ENCODE assay signal across 20 cellular contexts in genomic region chr9:69746859-69747560, GRCh38. TPM values are rescaled to one million over a fixed set of nuclear protein-coding genes. Genes with fewer than 3 reads are reported as not detected.
DNase-seq lines count a peak whose midpoint lies in the region; ATAC-seq and TF ChIP-seq lines count a peak whose summit lies in the region.
"Had no signal": no experiment of that assay in that cellular context is flagged by ENCODE, and none has a peak within 500 bp of the region (broad histone marks: within the 10 kb centered on the region; RNA-seq: fewer than 3 reads in every experiment).

No MANE protein-coding gene starts in this region.

- no peak overlapping the region for H3K4me2 ChIP-seq in hepatocyte
- H3K4me2 ChIP-seq in mammary epithelial cell (ENCODE audit: insufficient read depth, low read depth, low read length) = no peak overlapping the region

- intact Hi-C loops in left ventricle myocardium superior (cut with micrococcal nuclease) = no loop called here
- intact Hi-C loops in heart right ventricle (cut with DNase I) = loop anchor here in 2 of 10 donors (5.0 to 10.0 kb wide), 2 partner anchors 72 to 125 kb away; partner anchors contain the start of gene APBA1 (in 1 of the 2)
- intact Hi-C loops in upper lobe of right lung (cut with DNase I) = no loop called here
- intact Hi-C loops in testis (cut with DNase I; ENCODE audit: low total_unique reads) = no loop called here
- intact Hi-C loops in mammary epithelial cell (cut with micrococcal nuclease) = loop anchor here (10.0 kb wide), 1 partner anchor 128 kb away; no protein-coding TSS in a partner anchor

- H3K4me1 ChIP-seq in heart right ventricle (peaks cover 0 to 33% (median 20%) of the 10 kb centered on the region in 9 donors), hepatocyte (ENCODE audit: insufficient read depth) (peaks cover 28% of the 10 kb centered on the region), upper lobe of right lung (no peaks in the 10 kb centered on the region), testis (no peaks in the 10 kb centered on the region), mammary epithelial cell (ENCODE audit: insufficient read depth, low read length) (peaks cover 4% of the 10 kb centered on the region)

- H3K36me3 ChIP-seq in heart right ventricle (peaks cover 0 to 66% (median 8%) of the 10 kb centered on the region in 9 donors), hepatocyte (replicated peaks; ENCODE audit: insufficient read depth, low read depth) (no peaks in the 10 kb centered on the region), upper lobe of right lung (peaks cover 31% of the 10 kb centered on the region), testis (ENCODE audit: low read depth, missing control alignments) (no peaks in the 10 kb centered on the region), mammary epithelial cell (ENCODE audit: insufficient read depth, low read length) (peaks cover 3% of the 10 kb centered on the region)

- no peaks in the 10 kb centered on the region for H3K9me3 ChIP-seq in heart right ventricle
- H3K9me3 ChIP-seq in hepatocyte (ENCODE audit: low read depth) = no peaks in the 10 kb centered on the region
- no peaks in the 10 kb centered on the region for H3K9me3 ChIP-seq in upper lobe of right lung
- no peaks in the 10 kb centered on the region for H3K9me3 ChIP-seq in testis
- H3K9me3 ChIP-seq in mammary epithelial cell (replicated peaks; ENCODE audit: insufficient read depth, low read length) = no peaks in the 10 kb centered on the region
- H3K9me3 ChIP-seq: esophagus squamous epithelium, upper lobe of left lung had no signal

- WGBS in heart right ventricle, 2 donors = 51 to 62% methylated on average over 3 of the region's 3 CpGs
- 57% methylated on average over 3 of the region's 3 CpGs for WGBS in hepatocyte (ENCODE audit: low lambda C conversion rate, missing lambda C conversion rate)
- WGBS in testis, 2 donors = 64 to 76% methylated on average over 3 of the region's 3 CpGs
- 93% methylated on average over 3 of the region's 3 CpGs for WGBS in mammary epithelial cell (ENCODE audit: low coverage, missing lambda C conversion rate)

- H2AFZ ChIP-seq in hepatocyte = no peak overlapping the region
- no peak overlapping the region for H2AFZ ChIP-seq in mammary epithelial cell (ENCODE audit: low read depth, low read length)

- CTCF ChIA-PET in mammary epithelial cell (lab: Charles Lee; ENCODE audit: low non-redundant PET) = no interaction called here

- H3K27ac ChIP-seq in heart right ventricle (no peak overlapping the region), hepatocyte (peak overlapping the region; percentile 29), upper lobe of right lung (no peak overlapping the region), testis (no peak overlapping the region), mammary epithelial cell (ENCODE audit: insufficient read depth, low read depth, low read length) (no peak overlapping the region)
- H3K27ac ChIP-seq: esophagus squamous epithelium, SK-N-MC had no signal

- BruUV-seq in mammary epithelial cell (replicated peaks; lab: Mats Ljungman, UMichigan) = no TSS peak

- no peaks in the 10 kb centered on the region for H3K9me2 ChIP-seq in hepatocyte (replicated peaks; ENCODE audit: insufficient read depth)

- H3K27me3 ChIP-seq in heart right ventricle = no peaks in the 10 kb centered on the region
- no peaks in the 10 kb centered on the region for H3K27me3 ChIP-seq in hepatocyte
- no peaks in the 10 kb centered on the region for H3K27me3 ChIP-seq in upper lobe of right lung
- H3K27me3 ChIP-seq in testis = no peaks in the 10 kb centered on the region
- no peaks in the 10 kb centered on the region for H3K27me3 ChIP-seq in mammary epithelial cell (ENCODE audit: insufficient read depth, low read length)
- H3K27me3 ChIP-seq: esophagus squamous epithelium, upper lobe of left lung had no signal

- in situ Hi-C loops in mammary epithelial cell (cut with MboI; ENCODE audit: low sequenced_read_pairs in 2 of 2) = no loop called here

- no peak overlapping the region for H3K9ac ChIP-seq in mammary epithelial cell (ENCODE audit: insufficient read depth, low read length)

- peaks cover under 1% of the 10 kb centered on the region for H4K20me1 ChIP-seq in hepatocyte (ENCODE audit: insufficient read depth, poor library complexity, severe bottlenecking)
- H4K20me1 ChIP-seq in mammary epithelial cell (ENCODE audit: insufficient read depth, low read length) = no peaks in the 10 kb centered on the region

- DNase-seq in left ventricle myocardium superior (no peak), heart right ventricle (no peak), NCI-H69 (lab: John Stamatoyannopoulos, UW) (peak; percentile 18), hepatocyte (ENCODE audit: low spot score) (no peak), upper lobe of right lung (no peak), testis (no peak), mammary epithelial cell (no peak), NCI-H82 (lab: John Stamatoyannopoulos, UW) (no peak)
- DNase-seq: activated CD4-positive, alpha-beta T cell treated with anti-CD3 and anti-CD28 coated beads, Interleukin-2, amount 50 U/mL, for 48 hours; activated effector memory CD4-positive, alpha-beta T cell treated with Interleukin-2 at 50 U/mL for 16 hours; activated naive CD8-positive, alpha-beta T cell treated with anti-CD3 and anti-CD28 coated beads, Interleukin-2, amount 10 ng/mL, durations not matched to agents 7 days and 5 days; esophagus squamous epithelium; H7; midbrain; NCI-H1930; NCI-H446 treated with DMSO at 0.1 percent for 48 hours; RPMI8226 had no signal

- no peak for TF ChIP-seq POLR2A in testis (IDR thresholded peaks at IDR 0.05)

- H3K79me2 ChIP-seq in hepatocyte (peaks cover 84% of the 10 kb centered on the region), mammary epithelial cell (ENCODE audit: insufficient read depth, low read length) (peaks cover 75% of the 10 kb centered on the region)

- no peak overlapping the region for H3K4me3 ChIP-seq in heart right ventricle
- H3K4me3 ChIP-seq in hepatocyte = no peak overlapping the region
- no peak overlapping the region for H3K4me3 ChIP-seq in upper lobe of right lung
- no peak overlapping the region for H3K4me3 ChIP-seq in testis
- H3K4me3 ChIP-seq in mammary epithelial cell (replicated peaks in 1 of 3; ENCODE audit: insufficient read depth in 1 of 3, low read depth in 2 of 3, low read length in 3 of 3) = no peak overlapping the region
- H3K4me3 ChIP-seq: esophagus squamous epithelium, SK-N-MC, upper lobe of left lung had no signal

- TF ChIP-seq CTCF in heart right ventricle (IDR thresholded peaks at IDR 0.05) (no peak), hepatocyte (IDR thresholded peaks at IDR 0.05; ENCODE audit: poor library complexity) (no peak), upper lobe of right lung (IDR thresholded peaks at IDR 0.05) (no peak), testis (IDR thresholded peaks at IDR 0.05) (no peak), mammary epithelial cell (conservative IDR thresholded peaks at IDR 0.05 in 1 of 2, IDR thresholded peaks at IDR 0.05 in 1 of 2; ENCODE audit: extremely low read depth in 1 of 2, insufficient read depth in 1 of 2, low read depth in 1 of 2, low read length in 2 of 2) (no peak)

- dilution Hi-C loops in mammary epithelial cell (cut with HindIII; ENCODE audit: low sequenced_read_pairs) = no loop called here

- ATAC-seq in left ventricle myocardium superior = peak; percentile 58
- ATAC-seq in heart right ventricle = no peak
- peak; percentile 39 for ATAC-seq in upper lobe of right lung
- ATAC-seq: sciatic nerve had no signal

RNA-seq across cellular contexts. Expression of gene PTAR1, which starts 12.8 kb away (rescaled TPM):
- total RNA-seq in left ventricle myocardium superior = 24.9 TPM
- total RNA-seq in heart right ventricle = 10 to 100 TPM; 21.8 to 30.2 (median 24.3) TPM
- 1 to 10 TPM; 3.9 to 6.4 TPM for polyA plus RNA-seq in heart right ventricle
- 69.7 and 75.1 TPM in 2 replicates for total RNA-seq in hepatocyte
- 10.8 and 13.4 TPM in 2 replicates for polyA plus RNA-seq in hepatocyte
- total RNA-seq in upper lobe of right lung = 48.9 TPM
- total RNA-seq in testis = 10 to 100 TPM; 68.8 to 72.2 TPM
- 27.0 TPM for polyA plus RNA-seq in testis (ENCODE audit: insufficient read depth, low read depth, low replicate concordance)
- 10 to 100 TPM; 40.1 to 82.0 TPM for total RNA-seq in mammary epithelial cell
- 9.0 TPM for polyA plus RNA-seq in mammary epithelial cell
- 41.7 TPM for polyA minus RNA-seq in mammary epithelial cell

Comparison
In these comparisons a context has a peak if more than half of its experiments do, and no peak if none do; other contexts are left out.
1. ATAC-seq: peak in left ventricle myocardium superior (single experiment) and upper lobe of right lung (single experiment); none in heart right ventricle (0 of 8).